ENCODE assay signal across 10 cellular contexts in the genomic region with DNA sequence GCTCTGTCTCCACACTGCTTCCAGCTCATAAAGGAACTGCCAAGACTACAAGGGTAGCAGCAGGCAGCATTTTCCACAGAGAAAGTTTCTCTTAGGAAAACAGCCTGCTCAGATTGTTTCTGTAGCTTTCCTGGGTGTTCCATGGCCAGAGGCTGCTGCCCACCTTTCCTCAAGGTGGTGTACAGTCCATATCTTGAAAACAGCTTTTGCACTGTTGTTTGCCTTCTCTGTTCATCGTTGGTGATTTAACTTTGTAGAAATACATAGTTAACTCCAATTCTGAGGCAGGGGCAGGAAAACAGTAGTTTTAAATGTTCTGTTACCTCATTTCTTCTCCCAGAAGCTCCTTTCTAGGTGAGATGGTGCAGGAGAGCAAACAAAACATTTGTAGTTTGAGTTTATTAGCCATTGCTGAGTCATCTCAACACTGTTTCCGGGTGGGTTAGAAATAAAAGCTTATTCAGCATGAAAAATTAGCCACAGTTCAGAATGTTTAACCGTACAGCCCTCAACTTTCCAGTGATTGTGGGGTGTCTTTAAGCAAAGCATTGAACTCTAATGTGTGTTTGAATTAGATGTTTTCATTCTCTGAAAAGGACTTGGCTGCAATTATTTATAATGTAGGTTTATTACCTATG. TPM values are rescaled to one million over a fixed set of nuclear protein-coding genes. Genes with fewer than 3 reads are reported as not detected.
DNase-seq lines count a peak whose midpoint lies in the region; ATAC-seq and TF ChIP-seq lines count a peak whose summit lies in the region.
"Had no signal": no experiment of that assay in that cellular context is flagged by ENCODE, and none has a peak within 500 bp of the region (broad histone marks: within the 10 kb centered on the region; RNA-seq: fewer than 3 reads in every experiment).

No MANE protein-coding gene starts in this region.

- H3K9me3 ChIP-seq in OCI-LY1 (ENCODE audit: low read length) (no peaks in the 10 kb centered on the region), colonic mucosa (no peaks in the 10 kb centered on the region), uterus (no peaks in the 10 kb centered on the region)

- no peak for DNase-seq in activated T-cell treated with anti-CD3 and anti-CD28 coated beads, Interleukin-2, amount 50 U/mL, for 24 hours
- DNase-seq in activated T-cell treated with anti-CD3 and anti-CD28 coated beads, Interleukin-2, amount 50 U/mL, for 48 hours, result no peak
- DNase-seq in colonic mucosa (no peak), NCI-H146 treated with DMSO at 0.1 percent for 48 hours (lab: John Stamatoyannopoulos, UW; ENCODE audit: unreplicated experiment) (no peak), uterus (no peak)
- no peak for DNase-seq in stimulated activated effector memory CD8-positive, alpha-beta T cell treated with anti-CD3 and anti-CD28 coated beads, Interleukin-12 subunit alpha, Interleukin-12 subunit beta, amount 100 ng/mL, for 72 hours (ENCODE audit: low spot score in 2 of 2)
- DNase-seq: COR-L47, SHP77 had no signal

- no peaks in the 10 kb centered on the region for H3K27me3 ChIP-seq in OCI-LY1 (ENCODE audit: insufficient read depth, low read length)
- no peaks in the 10 kb centered on the region for H3K27me3 ChIP-seq in colonic mucosa
- no peaks in the 10 kb centered on the region for H3K27me3 ChIP-seq in uterus

- H3K4me3 Mint-ChIP-seq in activated T-cell treated with anti-CD3 and anti-CD28 coated beads, Interleukin-2, amount 50 U/mL, for 24 hours, result no peak overlapping the region
- H3K4me3 Mint-ChIP-seq in stimulated activated effector memory CD8-positive, alpha-beta T cell treated with anti-CD3 and anti-CD28 coated beads, Interleukin-12 subunit alpha, Interleukin-12 subunit beta, amount 100 ng/mL, for 72 hours, result no peak overlapping the region

- H3K4me2 ChIP-seq in OCI-LY1 (ENCODE audit: low read length), result peak overlapping the region; percentile 36

- H3K4me3 ChIP-seq in OCI-LY1 (ENCODE audit: low read depth, low read length, poor library complexity, severe bottlenecking) (no peak overlapping the region), colonic mucosa (no peak overlapping the region), uterus (no peak overlapping the region)

- peak overlapping the region; percentile 25; the same call in 1 of the 2 replicates for H3K9ac ChIP-seq in OCI-LY1 (ENCODE audit: low read length)
- H3K9ac ChIP-seq in colonic mucosa (ENCODE audit: low read depth in 2 of 2, low read length in 2 of 2), result no peak overlapping the region

- no peak for TF ChIP-seq POLR2A in uterus (IDR thresholded peaks at IDR 0.05)

- H3K27ac Mint-ChIP-seq in activated T-cell treated with anti-CD3 and anti-CD28 coated beads, Interleukin-2, amount 50 U/mL, for 24 hours, result peak overlapping the region; percentile 51
- peak overlapping the region; percentile 89 for H3K27ac Mint-ChIP-seq in stimulated activated effector memory CD8-positive, alpha-beta T cell treated with anti-CD3 and anti-CD28 coated beads, Interleukin-12 subunit alpha, Interleukin-12 subunit beta, amount 100 ng/mL, for 72 hours

- no peak overlapping the region for H2AFZ ChIP-seq in OCI-LY1 (ENCODE audit: low read length)

- no peaks in the 10 kb centered on the region for H3K9me3 Mint-ChIP-seq in activated T-cell treated with anti-CD3 and anti-CD28 coated beads, Interleukin-2, amount 50 U/mL, for 24 hours
- no peaks in the 10 kb centered on the region for H3K9me3 Mint-ChIP-seq in stimulated activated effector memory CD8-positive, alpha-beta T cell treated with anti-CD3 and anti-CD28 coated beads, Interleukin-12 subunit alpha, Interleukin-12 subunit beta, amount 100 ng/mL, for 72 hours

- ATAC-seq in stimulated activated effector memory CD8-positive, alpha-beta T cell treated with anti-CD3 and anti-CD28 coated beads, Interleukin-12 subunit alpha, Interleukin-12 subunit beta, amount 100 ng/mL, for 72 hours, result peak; percentile 65
- ATAC-seq in GM18873 (IDR thresholded peaks at IDR 0.05; ENCODE audit: low FRiP score, unreplicated experiment), result no peak

- peaks cover 44% of the 10 kb centered on the region for H3K4me1 Mint-ChIP-seq in activated T-cell treated with anti-CD3 and anti-CD28 coated beads, Interleukin-2, amount 50 U/mL, for 24 hours (ENCODE audit: low read depth)
- peaks cover 46% of the 10 kb centered on the region for H3K4me1 Mint-ChIP-seq in stimulated activated effector memory CD8-positive, alpha-beta T cell treated with anti-CD3 and anti-CD28 coated beads, Interleukin-12 subunit alpha, Interleukin-12 subunit beta, amount 100 ng/mL, for 72 hours

- peak overlapping the region; percentile 75 for H3K27ac ChIP-seq in OCI-LY1 (ENCODE audit: low read depth, low read length, poor library complexity, severe bottlenecking)
- peak overlapping the region; percentile 16 for H3K27ac ChIP-seq in colonic mucosa
- no peak overlapping the region for H3K27ac ChIP-seq in uterus

- intact Hi-C loops in colonic mucosa (cut with DNase I), result no loop called here
- intact Hi-C loops in uterus (cut with DNase I; ENCODE audit: low total_unique reads), result no loop called here

- H3K4me1 ChIP-seq in OCI-LY1 (ENCODE audit: insufficient read depth, low read length, severe bottlenecking) (peaks cover 40% of the 10 kb centered on the region), colonic mucosa (no peaks in the 10 kb centered on the region), uterus (no peaks in the 10 kb centered on the region)

- TF ChIP-seq CTCF in OCI-LY1 (IDR thresholded peaks at IDR 0.05; ENCODE audit: low read length) (no peak), colonic mucosa (IDR thresholded peaks at IDR 0.05) (no peak), uterus (IDR thresholded peaks at IDR 0.05) (no peak)

- peaks cover 40% of the 10 kb centered on the region for H3K36me3 ChIP-seq in OCI-LY1 (ENCODE audit: insufficient read depth, low read length)
- H3K36me3 ChIP-seq in colonic mucosa, result peaks cover 19% of the 10 kb centered on the region
- no peaks in the 10 kb centered on the region for H3K36me3 ChIP-seq in uterus

- no peaks in the 10 kb centered on the region for H3K79me2 ChIP-seq in OCI-LY1 (ENCODE audit: insufficient read depth, low read length)

- no peaks in the 10 kb centered on the region for H3K9me2 ChIP-seq in OCI-LY1 (ENCODE audit: low read depth, low read length)

- no peaks in the 10 kb centered on the region for H4K20me1 ChIP-seq in OCI-LY1 (ENCODE audit: insufficient read depth, low read length)

- H3K36me3 Mint-ChIP-seq in activated T-cell treated with anti-CD3 and anti-CD28 coated beads, Interleukin-2, amount 50 U/mL, for 24 hours (ENCODE audit: low read depth), result peaks cover 74% of the 10 kb centered on the region
- H3K36me3 Mint-ChIP-seq in stimulated activated effector memory CD8-positive, alpha-beta T cell treated with anti-CD3 and anti-CD28 coated beads, Interleukin-12 subunit alpha, Interleukin-12 subunit beta, amount 100 ng/mL, for 72 hours, result peaks cover 64% of the 10 kb centered on the region

- no peaks in the 10 kb centered on the region for H3F3A ChIP-seq in OCI-LY1 (ENCODE audit: insufficient read depth, low read length)

- H3K27me3 Mint-ChIP-seq in activated T-cell treated with anti-CD3 and anti-CD28 coated beads, Interleukin-2, amount 50 U/mL, for 24 hours, result no peaks in the 10 kb centered on the region

RNA-seq across cellular contexts. Expression of a gene that starts 41.7 kb away (rescaled TPM):
- total RNA-seq in colonic mucosa (10 to 100 TPM; 40.4 to 41.0 TPM), uterus (10 to 100 TPM; 51.0 to 56.3 (median 51.6) TPM)

Comparison
In these comparisons a context has a peak if more than half of its experiments do, and no peak if none do; other contexts are left out.
1. H3K27ac ChIP-seq: peak in OCI-LY1 (single experiment) and colonic mucosa (single experiment); none in uterus (0 of 2).